ENCODE assay signal across 14 cellular contexts in genomic region chr4:38781085-38781484, GRCh38. TPM values are rescaled to one million over a fixed set of nuclear protein-coding genes. Genes with fewer than 3 reads are reported as not detected.
DNase-seq lines count a peak whose midpoint lies in the region; ATAC-seq, FAIRE-seq and TF ChIP-seq lines count a peak whose summit lies in the region.
"Not testable (repeated sequence)": the region's sequence is repeated elsewhere in the genome, so short reads cannot be mapped to it uniquely, and the experiment has no call there.
"Had no signal": no experiment of that assay in that cellular context is flagged by ENCODE, and none has a peak within 500 bp of the region (broad histone marks: within the 10 kb centered on the region; RNA-seq: fewer than 3 reads in every experiment).

No MANE protein-coding gene starts in this region.

- not testable (repeated sequence) for H2AFZ ChIP-seq in Karpas-422 (ENCODE audit: low read length); OCI-LY7 (ENCODE audit: low read length); GM12878 (ENCODE audit: control insufficient read depth, low read depth, low read length)

- DNase-seq in Karpas-422, result peak; percentile 70
- not testable (repeated sequence) for DNase-seq in OCI-LY7 (ENCODE audit: low spot score); GM12878 (ENCODE audit: low read depth, low spot score); spleen

- 0% methylated on average over 3 of the region's 3 CpGs for WGBS in GM12878 (ENCODE audit: insufficient coverage, insufficient replicate concordance, low lambda C conversion rate, missing lambda C conversion rate)
- 66 to 89% (median 79%) methylated on average over 3 of the region's 3 CpGs for WGBS in spleen, 5 donors

- not testable (repeated sequence) for TF ChIP-seq EP300 in GM12878 (IDR thresholded peaks at IDR 0.05; ENCODE audit: borderline replicate concordance in 1 of 2, control insufficient read depth in 1 of 2, low read depth in 2 of 2, low read length in 2 of 2)

- not testable (repeated sequence) for H3K4me3 ChIP-seq in BLaER1
- H3K4me3 ChIP-seq in GM08714 (ENCODE audit: low read length) (peak overlapping the region; percentile 65), Karpas-422 (ENCODE audit: low read length) (peak overlapping the region; percentile 64), OCI-LY7 (ENCODE audit: low read depth, low read length, poor library complexity, severe bottlenecking) (peak overlapping the region; percentile 75), GM12878 (peak overlapping the region; percentile 81), spleen (peak overlapping the region in 7 of 8 donors; percentile 15 to 68 (median 41))

- ATAC-seq in GM18505 (IDR thresholded peaks at IDR 0.05; ENCODE audit: unreplicated experiment), result not testable (repeated sequence)
- ATAC-seq in GM12878, result peak; percentile 63

- H3K9me2 ChIP-seq in Karpas-422 (replicated peaks; ENCODE audit: insufficient read depth, low read length); OCI-LY7 (ENCODE audit: insufficient read depth, low read length): not testable (repeated sequence)

- not testable (repeated sequence) for BruUV-seq in OCI-LY7 (replicated peaks; lab: Mats Ljungman, UMichigan); GM12878 (replicated peaks; lab: Mats Ljungman, UMichigan)

- H3K4me1 ChIP-seq in BLaER1 (peaks cover 46% of the 10 kb centered on the region), Karpas-422 (ENCODE audit: low read length) (peaks cover 50% of the 10 kb centered on the region), OCI-LY7 (ENCODE audit: insufficient read depth, low read length, poor library complexity, severe bottlenecking) (peaks cover 35% of the 10 kb centered on the region), GM12878 (ENCODE audit: control insufficient read depth, insufficient read depth, low read length) (peaks cover 16% of the 10 kb centered on the region), spleen (peaks cover 0 to 68% (median 21%) of the 10 kb centered on the region in 6 donors)

- H3K36me3 ChIP-seq in BLaER1, result not testable (repeated sequence)
- H3K36me3 ChIP-seq in Karpas-422 (ENCODE audit: insufficient read depth, low read length) (peaks cover 48% of the 10 kb centered on the region), OCI-LY7 (ENCODE audit: insufficient read depth, low read length) (peaks cover 39% of the 10 kb centered on the region), GM12878 (ENCODE audit: control insufficient read depth in 2 of 2, insufficient read depth in 2 of 2, low read length in 1 of 2) (peaks cover 0 to 20% of the 10 kb centered on the region in 2 experiments; a peak in 2 of 4 replicates), spleen (peaks cover 0 to 24% (median 0%) of the 10 kb centered on the region in 6 donors)

- CTCF ChIA-PET in OCI-LY7 (lab: Charles Lee; ENCODE audit: unreplicated experiment), result interaction anchor here (2.0 to 6.7 kb wide), 2 partner anchors 19 to 22 kb away, joined by 13 to 145 read pairs; partner anchors contain the start of gene TLR1
- CTCF ChIA-PET in GM12878 (lab: Yijun Ruan, JAX), result interaction anchor here (1.1 to 8.1 kb wide), 24 partner anchors 9 to 711 kb away, joined by 3 to 449 read pairs (median 6); partner anchors contain the start of genes TLR1 and TLR6

- POLR2A ChIA-PET in OCI-LY7 (lab: Charles Lee) (interaction anchor here (0.6 to 8.9 kb wide), 9 partner anchors 11 to 385 kb away, joined by 3 to 348 read pairs (median 7); partner anchors contain the start of genes TLR1 and TLR6), GM12878 (lab: Charles Lee) (interaction anchor here (0.6 to 5.6 kb wide), 14 partner anchors 9 to 107 kb away, joined by 3 to 196 read pairs (median 8); partner anchors contain the start of genes FAM114A1, TLR1 and TLR6)

- not testable (repeated sequence) for H3K9ac ChIP-seq in BLaER1
- H3K9ac ChIP-seq in Karpas-422 (ENCODE audit: low read length) (peak overlapping the region; percentile 41; the same call in 1 of the 2 replicates), GM12878 (ENCODE audit: control insufficient read depth, insufficient read depth, low read length) (peak overlapping the region; percentile 88)

- H3K4me2 ChIP-seq in BLaER1 (peak overlapping the region; percentile 38), Karpas-422 (ENCODE audit: low read depth, low read length, poor library complexity, severe bottlenecking) (peak overlapping the region; percentile 72), OCI-LY7 (ENCODE audit: low read length) (peak overlapping the region; percentile 75), GM12878 (ENCODE audit: control insufficient read depth, insufficient read depth) (peak overlapping the region; percentile 92)

- H3K79me2 ChIP-seq in Karpas-422 (ENCODE audit: low read length) (peaks cover 51% of the 10 kb centered on the region), OCI-LY7 (ENCODE audit: insufficient read depth, low read depth, low read length) (peaks cover 66% of the 10 kb centered on the region), GM12878 (ENCODE audit: control insufficient read depth, insufficient read depth, low read length) (peaks cover 67% of the 10 kb centered on the region)

- peak; percentile 17 for TF ChIP-seq POLR2A in GM18505 (IDR thresholded peaks at IDR 0.05; ENCODE audit: borderline replicate concordance, extremely low read depth, insufficient read depth, insufficient read length)
- not testable (repeated sequence) for TF ChIP-seq POLR2A in GM12878 (IDR thresholded peaks at IDR 0.05; ENCODE audit: low read depth, low read length); spleen (IDR thresholded peaks at IDR 0.05)

- H3K27ac ChIP-seq in BLaER1, result not testable (repeated sequence)
- H3K27ac ChIP-seq in Karpas-422 (ENCODE audit: low read length), result peak overlapping the region; percentile 96
- H3K27ac ChIP-seq in OCI-LY7 (ENCODE audit: low read depth, low read length, poor library complexity, severe bottlenecking), result peak overlapping the region; percentile 90
- peak overlapping the region; percentile 96 for H3K27ac ChIP-seq in GM12878 (ENCODE audit: control insufficient read depth, insufficient read depth)
- peak overlapping the region in 6 of 8 donors; percentile 24 to 84 (median 69) for H3K27ac ChIP-seq in spleen

- not testable (repeated sequence) for H4K20me1 ChIP-seq in BLaER1; Karpas-422 (ENCODE audit: insufficient read depth, low read depth, low read length); OCI-LY7 (ENCODE audit: insufficient read depth, low read length); GM12878 (ENCODE audit: control insufficient read depth, insufficient read depth)

- RAD21 ChIA-PET in GM12878 (lab: Charles Lee; ENCODE audit: unreplicated experiment), result interaction anchor here (1.0 to 4.9 kb wide), 19 partner anchors 8 to 652 kb away, joined by 3 to 437 read pairs (median 19); partner anchors contain the start of genes TLR1 and TLR6

- intact Hi-C loops in OCI-LY7 (cut with micrococcal nuclease; ENCODE audit: unreplicated experiment), result loop anchor here (10.0 kb wide), 1 partner anchor 354 kb away; no protein-coding TSS in a partner anchor
- intact Hi-C loops in GM12878 (cut with micrococcal nuclease; ENCODE audit: unreplicated experiment), result loop anchor here (5.0 kb wide), 1 partner anchor 36 kb away; no protein-coding TSS in a partner anchor
- intact Hi-C loops in spleen (cut with DNase I; ENCODE audit: low total_unique reads), result not testable (repeated sequence)

- FAIRE-seq in GM12878 (lab: Jason Lieb, UNC), result not testable (repeated sequence)

- TF ChIP-seq CTCF in OCI-LY7 (conservative IDR thresholded peaks at IDR 0.05; ENCODE audit: low read length); GM12878 (IDR thresholded peaks at IDR 0.05 in 2 of 3, conservative IDR thresholded peaks at IDR 0.05 in 1 of 3; ENCODE audit: control insufficient read depth in 2 of 3, extremely low read depth in 1 of 3, insufficient read depth in 1 of 3, low read depth in 3 of 3, low read length in 3 of 3); spleen (IDR thresholded peaks at IDR 0.05 in 8 of 11, conservative IDR thresholded peaks at IDR 0.05 in 3 of 11): not testable (repeated sequence)

- TF ChIP-seq RAD21 in GM12878 (IDR thresholded peaks at IDR 0.05; ENCODE audit: insufficient read depth, low read depth, low read length), result not testable (repeated sequence)

- not testable (repeated sequence) for H3K27me3 ChIP-seq in BLaER1; Karpas-422 (ENCODE audit: low read length); GM12878 (replicated peaks in 1 of 2; ENCODE audit: control insufficient read depth in 2 of 2, insufficient read depth in 2 of 2, low read length in 1 of 2); spleen (replicated peaks in 1 of 7)

- in situ Hi-C loops in GM12878 (cut with MboI), result not testable (repeated sequence)

- SMC1A ChIA-PET in GM12878 (lab: Charles Lee; ENCODE audit: uncharacterized antibody, unreplicated experiment), result interaction anchor here (1.4 to 8.9 kb wide), 20 partner anchors 9 to 712 kb away, joined by 3 to 468 read pairs (median 14); partner anchors contain the start of genes TLR1, TLR6 and TMEM156

- H3K9me3 ChIP-seq in BLaER1 (peaks cover 11% of the 10 kb centered on the region), Karpas-422 (ENCODE audit: low read length) (peaks cover 10% of the 10 kb centered on the region), OCI-LY7 (ENCODE audit: low read length) (peaks cover 19% of the 10 kb centered on the region; the same call in 1 of the 2 replicates), GM12878 (replicated peaks; ENCODE audit: control insufficient read depth, insufficient read depth, low read length) (peaks cover 32% of the 10 kb centered on the region), spleen (peaks cover 0 to 19% (median 0%) of the 10 kb centered on the region in 8 donors)

RNA-seq across cellular contexts. Expression of gene TLR10, which starts 1.7 kb away (rescaled TPM):
- total RNA-seq in Karpas-422 (2014; rRNA removed; shearing (Covaris generic); ENCODE audit: low replicate concordance), result 48.5 and 142 TPM in 2 replicates
- total RNA-seq in OCI-LY7 (2014; rRNA removed; shearing (Covaris generic)), result 34.5 and 39.8 TPM in 2 replicates
- total RNA-seq in OCI-LY7 (2022), result 19.5 and 27.4 TPM in 2 replicates
- total RNA-seq in GM12878 (2013; cell fraction: nucleolus; rRNA removed), result 307 and 331 TPM in 2 replicates
- 82.7 and 109 TPM in 2 replicates for total RNA-seq in GM12878 (2014; rRNA removed)
- total RNA-seq in GM12878 (2014; rRNA removed; fragmentation: Illumina TruSeq; extraction: Trizol), result 107 and 109 TPM in 2 replicates
- 50.4 and 52.8 TPM in 2 replicates for total RNA-seq in GM12878 (2021)
- 37.6 TPM for polyA plus RNA-seq in GM12878 (2011; ENCODE audit: low read depth)
- 149 and 243 TPM in 2 replicates for polyA plus RNA-seq in GM12878 (2011; rRNA removed)
- polyA plus RNA-seq in GM12878 (2011; cell fraction: cytosol; rRNA removed), result 53.5 and 61.0 TPM in 2 replicates
- 75.6 and 82.5 TPM in 2 replicates for polyA plus RNA-seq in GM12878 (2011; cell fraction: nucleus; rRNA removed)
- 49.5 and 69.6 TPM in 2 replicates for polyA plus RNA-seq in GM12878 (2012)
- 118 and 166 TPM in 2 replicates for polyA plus RNA-seq in GM12878 (2014; fragmentation: Illumina TruSeq; extraction: Trizol)
- 10 to 100 TPM; 31.5 to 41.8 TPM for polyA plus RNA-seq in GM12878 (2014; fragmentation: Nextera tagmentation; extraction: Ambion mirVana)
- 65.8 and 79.3 TPM in 2 replicates for polyA plus RNA-seq in GM12878 (2014; rRNA removed)
- polyA plus RNA-seq in GM12878 (2016; fragmentation: Nextera tagmentation; extraction: Ambion mirVana), result 10 to 100 TPM; 45.9 to 47.1 TPM
- polyA minus RNA-seq in GM12878 (2011; rRNA and poly(A)+ RNA removed), result 80.6 and 111 TPM in 2 replicates
- 23.4 and 28.1 TPM in 2 replicates for polyA minus RNA-seq in GM12878 (2011; cell fraction: cytosol; rRNA and poly(A)+ RNA removed)
- 39.7 and 47.2 TPM in 2 replicates for polyA minus RNA-seq in GM12878 (2011; cell fraction: nucleus; rRNA and poly(A)+ RNA removed)
- total RNA-seq in spleen, result 10 to 100 TPM; 29.6 to 70.1 (median 42.0) TPM
- 10 to 100 TPM; 46.2 to 81.4 (median 68.1) TPM for polyA plus RNA-seq in spleen
- total RNA-seq: A673; Caco-2; CD4-positive, alpha-beta T cell; Daoy; HT-29 had no signal
- polyA plus RNA-seq: AG04450, GM23338 had no signal

RNA-seq across cellular contexts. Expression of gene TLR1, which starts 23.5 kb away (rescaled TPM):
- total RNA-seq in Karpas-422 (2014; rRNA removed; shearing (Covaris generic); ENCODE audit: low replicate concordance), result 36.0 and 103 TPM in 2 replicates
- total RNA-seq in OCI-LY7 (2014; rRNA removed; shearing (Covaris generic)), result 3.3 and 3.8 TPM in 2 replicates
- total RNA-seq in OCI-LY7 (2022) (6.0 and 7.4 TPM in 2 replicates), GM12878 (2014; rRNA removed) (33.7 and 41.4 TPM in 2 replicates), GM12878 (2014; rRNA removed; fragmentation: Illumina TruSeq; extraction: Trizol) (33.9 and 35.1 TPM in 2 replicates), GM12878 (2021) (22.4 and 22.9 TPM in 2 replicates), spleen (100 to 1,000 TPM in 5 of 7 donors, 10 to 100 TPM in 2; 84.9 to 190 (median 119) TPM)
- total RNA-seq in GM12878 (2013; cell fraction: nucleolus; rRNA removed), result 324 and 329 TPM in 2 replicates
- polyA plus RNA-seq in GM12878 (2011; ENCODE audit: low read depth), result 21.7 TPM
- polyA plus RNA-seq in GM12878 (2011; rRNA removed) (57.1 and 86.9 TPM in 2 replicates), GM12878 (2014; fragmentation: Illumina TruSeq; extraction: Trizol) (35.0 and 46.6 TPM in 2 replicates), GM12878 (2014; fragmentation: Nextera tagmentation; extraction: Ambion mirVana) (1 to 10 TPM; 9.3 to 9.5 TPM), GM12878 (2014; rRNA removed) (13.0 and 16.5 TPM in 2 replicates), GM12878 (2016; fragmentation: Nextera tagmentation; extraction: Ambion mirVana) (10 to 100 TPM; 17.1 to 17.9 TPM), spleen (10 to 100 TPM in 2 of 3 donors, 1 to 10 TPM in 1; 7.6 to 10.8 (median 10.5) TPM)
- 22.3 and 24.5 TPM in 2 replicates for polyA plus RNA-seq in GM12878 (2011; cell fraction: cytosol; rRNA removed)
- polyA plus RNA-seq in GM12878 (2011; cell fraction: nucleus; rRNA removed), result 41.1 and 61.6 TPM in 2 replicates
- polyA plus RNA-seq in GM12878 (2012), result 26.0 and 27.3 TPM in 2 replicates
- polyA minus RNA-seq in GM12878 (2011; rRNA and poly(A)+ RNA removed), result 75.7 and 81.3 TPM in 2 replicates
- 20.4 and 25.1 TPM in 2 replicates for polyA minus RNA-seq in GM12878 (2011; cell fraction: cytosol; rRNA and poly(A)+ RNA removed)
- 110 and 111 TPM in 2 replicates for polyA minus RNA-seq in GM12878 (2011; cell fraction: nucleus; rRNA and poly(A)+ RNA removed)
- total RNA-seq: Caco-2, HT-29 had no signal
- polyA plus RNA-seq: GM23338 had no signal

Comparison
In these comparisons a context has a peak if more than half of its experiments do, and no peak if none do; other contexts are left out.
1. H3K4me2 ChIP-seq: peak in every context shown above with its lines; median percentile 92 in GM12878; 75 in OCI-LY7; 72 in Karpas-422; 38 in BLaER1.